1 cellular context compared by ENCODE assay signal in genomic region chr2:197495433-197496134, GRCh38.
TF ChIP-seq lines count a peak whose summit lies in the region.

No MANE protein-coding gene starts in this region.

TF ChIP-seq in H1, 55 proteins besides CTCF, POLR2A, EP300 and RAD21:
- no peak for TF ChIP-seq TAF1 (IDR thresholded peaks at IDR 0.05; ENCODE audit: low read depth, low read length)
